ENCODE assay signal across 8 cellular contexts in genomic region chr10:46030091-46030937, GRCh38. TPM values are rescaled to one million over a fixed set of nuclear protein-coding genes. Genes with fewer than 3 reads are reported as not detected.
DNase-seq lines count a peak whose midpoint lies in the region; FAIRE-seq and TF ChIP-seq lines count a peak whose summit lies in the region.

Gene NCOA4 (minus strand): TSS chr10:46030623. CDS start chr10:46016680, 13,943 bp downstream.

- H4K5ac ChIP-seq in H1 (ENCODE audit: insufficient read length, low read depth, low read length) = peak within 1 kb of the TSS; percentile 60
- H4K5ac ChIP-seq in mesendoderm (ENCODE audit: low read length) = no peak within 1 kb of the TSS

- H3K79me2 ChIP-seq in H1 (ENCODE audit: control insufficient read depth in 1 of 2, insufficient read depth in 2 of 2, low read length in 2 of 2) = peaks cover 0 to 37% of the 10 kb centered on the region in 2 experiments; a peak in 2 of 4 replicates
- H3K79me2 ChIP-seq in mesendoderm (ENCODE audit: control insufficient read depth, insufficient read depth, low read length) = peaks cover 34% of the 10 kb centered on the region

- TF ChIP-seq RAD21 in H1 (IDR thresholded peaks at IDR 0.05 in 1 of 2, conservative IDR thresholded peaks at IDR 0.05 in 1 of 2; ENCODE audit: low read depth in 2 of 2, low read length in 2 of 2) = peak; percentile 39 to 53; a peak in 3 of 4 replicates

- H3K79me1 ChIP-seq in H1 (ENCODE audit: low read depth, low read length) (peaks cover 2% of the 10 kb centered on the region; the same call in 1 of the 2 replicates), mesendoderm (ENCODE audit: low read length) (peaks cover 17% of the 10 kb centered on the region)

- H2BK5ac ChIP-seq in H1 (ENCODE audit: low read depth, low read length) (no peak within 1 kb of the TSS), mesendoderm (ENCODE audit: low read length) (peak within 1 kb of the TSS; percentile 44)

- TF ChIP-seq CTCF in GM20000 (IDR thresholded peaks at IDR 0.05; ENCODE audit: extremely low read depth, missing control alignments) (peak; percentile 76), H1 (IDR thresholded peaks at IDR 0.05; ENCODE audit: control extremely low read depth in 1 of 3, insufficient read depth in 1 of 3, low read depth in 1 of 3, low read length in 3 of 3) (peak; percentile 58 to 90 (median 78))

- H3K4me1 ChIP-seq in H1 (replicated peaks in 1 of 4; ENCODE audit: control insufficient read depth in 3 of 4, insufficient read depth in 4 of 4, low read length in 3 of 4) (peaks cover 0 to 12% (median 3%) of the 10 kb centered on the region in 4 experiments; a peak in 5 of 7 replicates), mesendoderm (ENCODE audit: control insufficient read depth, low read depth, low read length) (peaks cover 11% of the 10 kb centered on the region)

- peaks cover 1 to 13% of the 10 kb centered on the region in 2 experiments for H4K20me1 ChIP-seq in H1 (replicated peaks in 1 of 2; ENCODE audit: control insufficient read depth in 1 of 2, insufficient read depth in 2 of 2, low read length in 2 of 2)

- no peak within 1 kb of the TSS for H3K23ac ChIP-seq in H1 (ENCODE audit: insufficient read length)
- H3K23ac ChIP-seq in mesendoderm (ENCODE audit: low read length) = no peak within 1 kb of the TSS

- no peak for FAIRE-seq in H1 (lab: Jason Lieb, UNC)

- peak within 1 kb of the TSS; percentile 68 to 87 (median 79) for H3K9ac ChIP-seq in H1 (replicated peaks in 1 of 4; ENCODE audit: extremely low read depth in 1 of 4, low read depth in 3 of 4, low read length in 3 of 4)
- peak within 1 kb of the TSS; percentile 89 for H3K9ac ChIP-seq in mesendoderm (ENCODE audit: low read length)

- WGBS in H1 (ENCODE audit: extremely low coverage in 1 of 2, insufficient coverage in 1 of 2, insufficient read length in 1 of 2, insufficient replicate concordance in 2 of 2, low coverage in 1 of 2, low lambda C conversion rate in 2 of 2, missing lambda C conversion rate in 1 of 2), 2 experiments = 3% methylated on average over 42 of the region's 59 CpGs; no CpG with 5 or more reads in 1 of the 2 experiments
- WGBS in mesendoderm (ENCODE audit: extremely low coverage, insufficient coverage, low lambda C conversion rate) = no CpG with 5 or more reads among the region's 59 CpGs

- H3K23me2 ChIP-seq in H1 (ENCODE audit: low read depth, low read length) = peaks cover 4% of the 10 kb centered on the region; the same call in 1 of the 2 replicates

- POLR2A ChIA-PET in H1 (lab: Charles Lee; ENCODE audit: partially characterized antibody) = no interaction called here

- H2BK120ac ChIP-seq in H1 (replicated peaks; ENCODE audit: low read depth, low read length) = no peak within 1 kb of the TSS
- H2BK120ac ChIP-seq in mesendoderm (ENCODE audit: low read depth, low read length) = peak within 1 kb of the TSS; percentile 18

- TF ChIP-seq POLR2A in H1 (IDR thresholded peaks at IDR 0.05; ENCODE audit: control extremely low read depth in 1 of 2, low read depth in 2 of 2, low read length in 2 of 2) = peak in 1 of 2 experiments; percentile 71; a peak in 1 of 3 replicates

- H3K27me3 ChIP-seq in H1 (replicated peaks in 1 of 4; ENCODE audit: control insufficient read depth in 3 of 4, extremely low read depth in 1 of 4, insufficient read depth in 3 of 4, low read length in 3 of 4) (no peaks in the 10 kb centered on the region), mesendoderm (ENCODE audit: insufficient read depth, low read length, poor library complexity) (no peaks in the 10 kb centered on the region)

- peak within 1 kb of the TSS; percentile 97 for H2AFZ ChIP-seq in H1 (ENCODE audit: low read length)

- H3K18ac ChIP-seq in H1 (ENCODE audit: extremely low read depth, low read length) (no peak within 1 kb of the TSS), mesendoderm (ENCODE audit: low read length) (peak within 1 kb of the TSS; percentile 73)

- H3K14ac ChIP-seq in H1 (ENCODE audit: insufficient read length) = no peak within 1 kb of the TSS

- 0 out of 2 replicates have a peak within 1 kb of the TSS, but pooled peaks have one; percentile 46 for H2BK15ac ChIP-seq in H1 (ENCODE audit: low read length)
- H2BK15ac ChIP-seq in mesendoderm (replicated peaks; ENCODE audit: low read depth) = no peak within 1 kb of the TSS

- no peaks in the 10 kb centered on the region for H3K9me3 ChIP-seq in H1 (ENCODE audit: insufficient read depth in 2 of 2, low read depth in 1 of 2, low read length in 1 of 2)

- H4K91ac ChIP-seq in H1 (replicated peaks; ENCODE audit: insufficient read length, low read length) = no peak within 1 kb of the TSS

- H3K56ac ChIP-seq in H1 (replicated peaks; ENCODE audit: insufficient read length, low read depth, low read length) (no peak within 1 kb of the TSS), mesendoderm (ENCODE audit: low read length) (peak within 1 kb of the TSS; percentile 91)

- H3K36me3 ChIP-seq in H1 (ENCODE audit: control insufficient read depth in 2 of 4, insufficient read depth in 4 of 4, low read length in 3 of 4) = no peaks in the 10 kb centered on the region
- H3K36me3 ChIP-seq in mesendoderm (ENCODE audit: control insufficient read depth, insufficient read depth, low read length) = no peaks in the 10 kb centered on the region

- DNase-seq in COLO829 (ENCODE audit: low spot score) = peak; percentile 98
- DNase-seq in GM20000 (ENCODE audit: low spot score) = peak; percentile 97
- peak; percentile 98 for DNase-seq in HT-29 (ENCODE audit: low spot score)
- peak; percentile 86 for DNase-seq in NK-92 treated with Interleukin-12 subunit alpha and Interleukin-12 subunit beta, amount 100 ng/mL, for 24 hours (lab: John Stamatoyannopoulos, UW)
- peak; percentile 89 to 96 for DNase-seq in activated CD8-positive, alpha-beta memory T cell treated with anti-CD3 and anti-CD28 coated beads for 4 hours (ENCODE audit: low read depth in 2 of 2)
- DNase-seq in H1 (ENCODE audit: low read depth in 1 of 2, low spot score in 2 of 2) = peak; percentile 93 to 94
- DNase-seq in mesendoderm = peak; percentile 99
- DNase-seq in stimulated activated CD8-positive, alpha-beta memory T cell treated with anti-CD3 and anti-CD28 coated beads, Interleukin-15, amount 100 ng/mL, for 1 hour (ENCODE audit: low read depth) = peak; percentile 90

- H2BK12ac ChIP-seq in H1 (ENCODE audit: low read depth, low read length) = peak within 1 kb of the TSS; percentile 7; the same call in 1 of the 2 replicates

- H3K4me3 ChIP-seq in H1 (ENCODE audit: extremely low read depth in 1 of 4, insufficient read depth in 2 of 4, low read depth in 3 of 4, low read length in 4 of 4) (peak within 1 kb of the TSS; percentile 80 to 95 (median 86)), mesendoderm (ENCODE audit: low read length) (peak within 1 kb of the TSS; percentile 76)

- CTCF ChIA-PET in H1 (lab: Charles Lee; ENCODE audit: partially characterized antibody) = interaction anchor here (0.6 to 1.9 kb wide), 8 partner anchors 8 to 243 kb away, joined by 3 to 8 read pairs (median 3); no protein-coding TSS in a partner anchor

- peak within 1 kb of the TSS; percentile 73 to 80 for H3K4me2 ChIP-seq in H1 (ENCODE audit: insufficient read depth in 1 of 2, low read depth in 2 of 2, low read length in 2 of 2)
- peak within 1 kb of the TSS; percentile 53 for H3K4me2 ChIP-seq in mesendoderm (ENCODE audit: low read length)

- no peak for TF ChIP-seq EP300 in H1 (IDR thresholded peaks at IDR 0.05; ENCODE audit: borderline replicate concordance in 1 of 2, low read depth in 2 of 2, low read length in 2 of 2)

- H2AK5ac ChIP-seq in H1 (ENCODE audit: low read depth, low read length) (peak within 1 kb of the TSS; percentile 46; the same call in 1 of the 2 replicates), mesendoderm (ENCODE audit: low read length) (no peak within 1 kb of the TSS)

- 0 out of 2 replicates have a peak within 1 kb of the TSS, but pooled peaks have one; percentile 44 for H3K27ac ChIP-seq in H1 (ENCODE audit: low read depth, low read length)
- H3K27ac ChIP-seq in mesendoderm (ENCODE audit: low read depth, low read length) = peak within 1 kb of the TSS; percentile 57

- H4K8ac ChIP-seq in H1 (ENCODE audit: extremely low read depth, insufficient read depth, low read length) (peak within 1 kb of the TSS; percentile 22), mesendoderm (ENCODE audit: low read depth, low read length) (no peak within 1 kb of the TSS)

- H3K4ac ChIP-seq in H1 (replicated peaks; ENCODE audit: insufficient read length, low read depth, low read length) (no peak within 1 kb of the TSS), mesendoderm (ENCODE audit: low read depth, low read length) (peak within 1 kb of the TSS; percentile 70)

- no peak within 1 kb of the TSS for H2BK20ac ChIP-seq in H1 (ENCODE audit: low read length)

TF ChIP-seq in H1, 55 proteins besides CTCF, POLR2A, EP300 and RAD21 (continues in another document):
- TF ChIP-seq RBBP5 (IDR thresholded peaks at IDR 0.05; ENCODE audit: borderline replicate concordance, low read depth, low read length) = peak; percentile 79; the same call in 1 of the 2 replicates
- no peak for TF ChIP-seq CEBPB (IDR thresholded peaks at IDR 0.05; ENCODE audit: low read depth, low read length)
- TF ChIP-seq MAX (IDR thresholded peaks at IDR 0.05) = peak; percentile 38; the same call in 1 of the 2 replicates
- no peak for TF ChIP-seq SRF (IDR thresholded peaks at IDR 0.05; ENCODE audit: low read depth, low read length)
- TF ChIP-seq JUN (IDR thresholded peaks at IDR 0.05; ENCODE audit: low read depth, low read length) = no peak
- no peak for TF ChIP-seq EZH2 (IDR thresholded peaks at IDR 0.05; ENCODE audit: low read depth, low read length, severe bottlenecking)
- TF ChIP-seq RXRA (IDR thresholded peaks at IDR 0.05; ENCODE audit: insufficient read depth, low read depth, low read length) = no peak
- no peak for TF ChIP-seq FOSL1 (IDR thresholded peaks at IDR 0.05; ENCODE audit: insufficient read depth, low read depth, low read length)

RNA-seq across cellular contexts. Expression of gene NCOA4, which starts in this region (rescaled TPM):
- total RNA-seq in HT-29 (2014; rRNA removed; shearing (Covaris generic)) = 41.0 and 51.7 TPM in 2 replicates
- 63.7 and 65.2 TPM in 2 replicates for total RNA-seq in H1 (2021; fragmentation: NEBNext Ultra II Directional; extraction: Animal tissue kit (Norgen Biotek cat#: 25700))
- polyA plus RNA-seq in H1 (2011; rRNA removed) = 19.8 and 28.9 TPM in 2 replicates
- polyA plus RNA-seq in H1 (2011; cell fraction: cytosol; rRNA removed) = 39.3 TPM
- polyA plus RNA-seq in H1 (2011; cell fraction: nucleus; rRNA removed) = 21.7 TPM
- 32.7 to 46.6 TPM (median 37.7 TPM) in 4 replicates for polyA plus RNA-seq in H1 (2012, experiment 1 of 2)
- polyA plus RNA-seq in H1 (2012, experiment 2 of 2) = 4.5 TPM
- 39.2 TPM for polyA plus RNA-seq in H1 (2013, experiment 1 of 2)
- 37.6 TPM for polyA plus RNA-seq in H1 (2013, experiment 2 of 2)
- 100 and 135 TPM in 2 replicates for polyA minus RNA-seq in H1 (2011; rRNA and poly(A)+ RNA removed)
- 39.9 TPM for polyA minus RNA-seq in H1 (2011; cell fraction: cytosol; rRNA and poly(A)+ RNA removed)
- 31.0 TPM for polyA minus RNA-seq in H1 (2011; cell fraction: nucleus; rRNA and poly(A)+ RNA removed)
- polyA plus RNA-seq in mesendoderm (2013, experiment 1 of 2) = 58.2 TPM
- 58.6 TPM for polyA plus RNA-seq in mesendoderm (2013, experiment 2 of 2)

Comparison
In these comparisons a context has a peak if more than half of its experiments do, and no peak if none do; other contexts are left out.
1. Peak in every context shown above with its lines: DNase-seq, H3K4me3 ChIP-seq and H3K27ac ChIP-seq.